8 cellular contexts compared by ENCODE assay signal in the genomic region with DNA sequence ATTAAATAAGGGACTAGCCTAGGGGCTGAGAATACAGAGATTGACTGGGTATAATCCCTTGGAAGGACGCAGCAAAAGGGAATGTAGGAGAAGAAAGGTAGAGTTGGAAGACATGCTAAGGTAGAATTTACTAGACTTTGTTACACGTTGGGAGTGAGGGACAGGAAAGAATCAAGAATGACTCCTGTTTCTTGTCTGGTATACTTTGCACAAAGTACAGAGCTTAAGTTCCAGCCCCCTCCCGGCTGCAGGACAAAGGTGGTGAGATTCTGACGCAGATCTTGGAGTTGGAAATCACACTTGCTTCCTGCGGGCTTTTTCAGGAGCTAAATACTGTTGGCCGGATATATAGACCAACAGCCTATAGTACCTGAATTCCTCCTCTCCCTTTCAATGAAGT. TPM values are rescaled to one million over a fixed set of nuclear protein-coding genes. Genes with fewer than 3 reads are reported as not detected.
DNase-seq lines count a peak whose midpoint lies in the region; ATAC-seq, FAIRE-seq and TF ChIP-seq lines count a peak whose summit lies in the region.

No MANE protein-coding gene starts in this region.

- no TSS peak for BruUV-seq in A673 (replicated peaks; lab: Mats Ljungman, UMichigan)

- POLR2A ChIA-PET in A673 (lab: Charles Lee; ENCODE audit: low non-redundant PET): no interaction called here

- no peaks in the 10 kb centered on the region for H3K9me3 ChIP-seq in A673 (ENCODE audit: low read depth, low read length, poor library complexity, severe bottlenecking)
- peaks cover 3% of the 10 kb centered on the region; the same call in 1 of the 2 replicates for H3K9me3 ChIP-seq in HUES64 (ENCODE audit: insufficient read depth, low read depth, low read length)
- no peaks in the 10 kb centered on the region for H3K9me3 ChIP-seq in mucosa of stomach (ENCODE audit: control insufficient read depth, low read length)

- WGBS in HUES64: 65% methylated on average over 6 of the region's 6 CpGs

- CTCF ChIA-PET in A673 (lab: Charles Lee): no interaction called here

- H3K27me3 ChIP-seq in A673 (replicated peaks; ENCODE audit: insufficient read depth, low read depth, low read length, poor library complexity) (peaks cover 22% of the 10 kb centered on the region), HUES64 (ENCODE audit: insufficient read depth, low read length) (peaks cover 24% of the 10 kb centered on the region), bronchial epithelial cell (ENCODE audit: control insufficient read depth, insufficient read depth, low read length) (no peaks in the 10 kb centered on the region), mucosa of stomach (ENCODE audit: control insufficient read depth, insufficient read depth, low read length) (no peaks in the 10 kb centered on the region)

- peak overlapping the region; percentile 62 for H3K4me3 ChIP-seq in A673 (ENCODE audit: low read depth, low read length, poor library complexity, severe bottlenecking)
- H3K4me3 ChIP-seq in HUES64 (ENCODE audit: low read length): peak overlapping the region; percentile 69
- no peak overlapping the region for H3K4me3 ChIP-seq in bronchial epithelial cell (ENCODE audit: low read depth, low read length)
- peak overlapping the region; percentile 70 for H3K4me3 ChIP-seq in mucosa of stomach (ENCODE audit: low read length)

- intact Hi-C loops in A673 (cut with micrococcal nuclease; ENCODE audit: unreplicated experiment): no loop called here

- H3K27ac ChIP-seq in A673 (ENCODE audit: low read depth, low read length, poor library complexity, severe bottlenecking) (no peak overlapping the region), HUES64 (ENCODE audit: low read depth, low read length) (no peak overlapping the region)

- DNase-seq in A673 (ENCODE audit: low spot score): no peak
- peak; percentile 3 for DNase-seq in bronchial epithelial cell (ENCODE audit: low read depth)
- no peak for DNase-seq in GM19238 (ENCODE audit: insufficient read length, low spot score)
- no peak for DNase-seq in NCI-H446 (lab: John Stamatoyannopoulos, UW)

- TF ChIP-seq CTCF in A673 (conservative IDR thresholded peaks at IDR 0.05; ENCODE audit: low read depth, low read length) (no peak), bronchial epithelial cell (IDR thresholded peaks at IDR 0.05; ENCODE audit: insufficient read depth, low read length, severe bottlenecking) (no peak)

- ATAC-seq in GM21526 (IDR thresholded peaks at IDR 0.05; ENCODE audit: low FRiP score, unreplicated experiment) (no peak), HG03571 (IDR thresholded peaks at IDR 0.05; ENCODE audit: unreplicated experiment) (no peak)

- FAIRE-seq in bronchial epithelial cell (lab: Jason Lieb, UNC): no peak

- H3K4me1 ChIP-seq in A673 (ENCODE audit: insufficient read depth, low read length, poor library complexity, severe bottlenecking) (peaks cover 5% of the 10 kb centered on the region), HUES64 (ENCODE audit: insufficient read depth, low read length) (peaks cover 5% of the 10 kb centered on the region; the same call in 1 of the 2 replicates), mucosa of stomach (ENCODE audit: control insufficient read depth, insufficient read depth, low read length) (no peaks in the 10 kb centered on the region)

- no peaks in the 10 kb centered on the region for H3K36me3 ChIP-seq in A673 (ENCODE audit: insufficient read depth, low read length, poor library complexity, severe bottlenecking)
- H3K36me3 ChIP-seq in HUES64 (ENCODE audit: insufficient read depth, low read length): no peaks in the 10 kb centered on the region
- no peaks in the 10 kb centered on the region for H3K36me3 ChIP-seq in bronchial epithelial cell (ENCODE audit: control insufficient read depth, insufficient read depth, low read length)
- no peaks in the 10 kb centered on the region for H3K36me3 ChIP-seq in mucosa of stomach (ENCODE audit: control insufficient read depth, insufficient read depth, low read length)

- H3K9ac ChIP-seq in HUES64 (ENCODE audit: low read depth, low read length): no peak overlapping the region
- H3K9ac ChIP-seq in mucosa of stomach (ENCODE audit: low read length): peak overlapping the region; percentile 67

RNA-seq across cellular contexts. Expression of a gene that starts 0.9 kb away (rescaled TPM):
- total RNA-seq in A673 (2021) (0.37 TPM in 1 of 2 replicates, not detected in the other), bronchial epithelial cell (1.2 and 1.3 TPM in 2 replicates)
- polyA plus RNA-seq in HUES64 (2013, experiment 1 of 2): 1.3 TPM
- 1.5 TPM for polyA plus RNA-seq in HUES64 (2013, experiment 2 of 2)

RNA-seq across cellular contexts. Expression of a gene that starts 32.0 kb away (rescaled TPM):
- total RNA-seq in A673 (2021) (411 and 444 TPM in 2 replicates), bronchial epithelial cell (141 and 183 TPM in 2 replicates)
- 332 TPM for polyA plus RNA-seq in HUES64 (2013, experiment 1 of 2)
- polyA plus RNA-seq in HUES64 (2013, experiment 2 of 2): 333 TPM

RNA-seq across cellular contexts. Expression of a gene that starts 57.0 kb away (rescaled TPM):
- total RNA-seq in A673 (2021): 18.9 and 19.1 TPM in 2 replicates
- 15.8 TPM for polyA plus RNA-seq in HUES64 (2013, experiment 1 of 2)
- polyA plus RNA-seq in HUES64 (2013, experiment 2 of 2): 20.2 TPM
- total RNA-seq in bronchial epithelial cell: 1.3 and 2.4 TPM in 2 replicates
